Comparison of ENCODE assay signal across 7 cellular contexts in genomic region chr6:118893882-118894424, GRCh38. TPM values are rescaled to one million over a fixed set of nuclear protein-coding genes. Genes with fewer than 3 reads are reported as not detected.
DNase-seq lines count a peak whose midpoint lies in the region; ATAC-seq and TF ChIP-seq lines count a peak whose summit lies in the region.

Gene ASF1A, plus strand, starts transcription at chr6:118894152. Its CDS starts 262 bp downstream, at chr6:118894414.

- peak; percentile 67 for TF ChIP-seq CTCF in astrocyte of the cerebellum (IDR thresholded peaks at IDR 0.05; ENCODE audit: low read depth, low read length, missing control alignments)

- DNase-seq in NCI-H2029 treated with DMSO at 0.1 percent for 48 hours (lab: John Stamatoyannopoulos, UW) (peak; percentile 99), T-helper 9 cell (peak; percentile 89), astrocyte of the cerebellum (ENCODE audit: low read depth) (peak; percentile 98), hepatic stellate cell (ENCODE audit: low spot score) (peak; percentile 90), renal cortical epithelial cell (ENCODE audit: low read depth) (peak; percentile 94)

- in situ Hi-C loops in astrocyte of the cerebellum (cut with HindIII; ENCODE audit: low sequenced_read_pairs), result no loop called here

- peak; percentile 57 for ATAC-seq in GM18508 (IDR thresholded peaks at IDR 0.05; ENCODE audit: insufficient read depth, unreplicated experiment)
- ATAC-seq in HG03025 (IDR thresholded peaks at IDR 0.05; ENCODE audit: low FRiP score, unreplicated experiment), result peak; percentile 69

- H3K4me3 ChIP-seq in astrocyte of the cerebellum (ENCODE audit: low read depth, low read length), result peak within 1 kb of the TSS; percentile 81

RNA-seq across cellular contexts. Expression of gene ASF1A, which starts in this region (rescaled TPM):
- 18.9 and 24.0 TPM in 2 replicates for total RNA-seq in renal cortical epithelial cell

Comparison
In these comparisons a context has a peak if more than half of its experiments do, and no peak if none do; other contexts are left out.
1. Peak in every context shown above with its lines: DNase-seq, ATAC-seq and H3K4me3 ChIP-seq.